Comparison of ENCODE assay signal across 1 cellular context in genomic region chr14:51239813-51240803, GRCh38.
TF ChIP-seq lines count a peak whose summit lies in the region.

TSS of gene TMX1 (plus strand) at chr14:51240247. CDS start at chr14:51240293, 46 bp downstream.

TF ChIP-seq in GM23338, 12 proteins besides CTCF, POLR2A, EP300 and RAD21 (continued from another document):
- TF ChIP-seq, protein P1, sequence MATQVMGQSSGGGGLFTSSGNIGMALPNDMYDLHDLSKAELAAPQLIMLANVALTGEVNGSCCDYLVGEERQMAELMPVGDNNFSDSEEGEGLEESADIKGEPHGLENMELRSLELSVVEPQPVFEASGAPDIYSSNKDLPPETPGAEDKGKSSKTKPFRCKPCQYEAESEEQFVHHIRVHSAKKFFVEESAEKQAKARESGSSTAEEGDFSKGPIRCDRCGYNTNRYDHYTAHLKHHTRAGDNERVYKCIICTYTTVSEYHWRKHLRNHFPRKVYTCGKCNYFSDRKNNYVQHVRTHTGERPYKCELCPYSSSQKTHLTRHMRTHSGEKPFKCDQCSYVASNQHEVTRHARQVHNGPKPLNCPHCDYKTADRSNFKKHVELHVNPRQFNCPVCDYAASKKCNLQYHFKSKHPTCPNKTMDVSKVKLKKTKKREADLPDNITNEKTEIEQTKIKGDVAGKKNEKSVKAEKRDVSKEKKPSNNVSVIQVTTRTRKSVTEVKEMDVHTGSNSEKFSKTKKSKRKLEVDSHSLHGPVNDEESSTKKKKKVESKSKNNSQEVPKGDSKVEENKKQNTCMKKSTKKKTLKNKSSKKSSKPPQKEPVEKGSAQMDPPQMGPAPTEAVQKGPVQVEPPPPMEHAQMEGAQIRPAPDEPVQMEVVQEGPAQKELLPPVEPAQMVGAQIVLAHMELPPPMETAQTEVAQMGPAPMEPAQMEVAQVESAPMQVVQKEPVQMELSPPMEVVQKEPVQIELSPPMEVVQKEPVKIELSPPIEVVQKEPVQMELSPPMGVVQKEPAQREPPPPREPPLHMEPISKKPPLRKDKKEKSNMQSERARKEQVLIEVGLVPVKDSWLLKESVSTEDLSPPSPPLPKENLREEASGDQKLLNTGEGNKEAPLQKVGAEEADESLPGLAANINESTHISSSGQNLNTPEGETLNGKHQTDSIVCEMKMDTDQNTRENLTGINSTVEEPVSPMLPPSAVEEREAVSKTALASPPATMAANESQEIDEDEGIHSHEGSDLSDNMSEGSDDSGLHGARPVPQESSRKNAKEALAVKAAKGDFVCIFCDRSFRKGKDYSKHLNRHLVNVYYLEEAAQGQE (IDR thresholded peaks at IDR 0.05; ENCODE audit: unreplicated experiment), result no peak
- TF ChIP-seq STAT1 (IDR thresholded peaks at IDR 0.05; ENCODE audit: unreplicated experiment), result no peak
